Comparison of ENCODE assay signal across 18 cellular contexts in genomic region chr1:15174615-15174983, GRCh38. TPM values are rescaled to one million over a fixed set of nuclear protein-coding genes. Genes with fewer than 3 reads are reported as not detected.
A peak's percentile ranks its signal among the peaks of the same experiment; 100 is the strongest.
DNase-seq lines count a peak whose midpoint lies in the region; ATAC-seq, FAIRE-seq and TF ChIP-seq lines count a peak whose summit lies in the region.
"Had no signal": no experiment of that assay in that cellular context is flagged by ENCODE, and none has a peak within 500 bp of the region (broad histone marks: within the 10 kb centered on the region; RNA-seq: fewer than 3 reads in every experiment).

No MANE protein-coding gene starts in this region.

- peak overlapping the region; percentile 32 for H3K4me2 ChIP-seq in MM.1S (ENCODE audit: low read depth, low read length)

- H3K27ac ChIP-seq in MM.1S (ENCODE audit: low read length) (peak overlapping the region; percentile 76; the same call in 1 of the 2 replicates), body of pancreas (peak overlapping the region in 3 of 4 donors; percentile 69 to 95 (median 79)), kidney (ENCODE audit: low read depth in 2 of 2, low read length in 2 of 2) (peak overlapping the region; percentile 71 to 78)

- no peaks in the 10 kb centered on the region for H3K36me3 Mint-ChIP-seq in stimulated activated effector memory CD8-positive, alpha-beta T cell treated with anti-CD3 and anti-CD28 coated beads, Interleukin-12 subunit alpha, Interleukin-12 subunit beta, amount 100 ng/mL, for 72 hours
- H3K36me3 Mint-ChIP-seq: CD8-positive, alpha-beta T cell had no signal

- DNase-seq in NCI-H526 treated with DMSO at 0.1 percent for 48 hours (lab: John Stamatoyannopoulos, UW) (peak; percentile 86), NCI-H526 (lab: John Stamatoyannopoulos, UW) (no peak), MM.1S (no peak), body of pancreas (no peak), kidney (no peak), SW 1271 (lab: John Stamatoyannopoulos, UW) (no peak), posterior vena cava (ENCODE audit: low spot score) (no peak)
- DNase-seq in stimulated activated effector memory CD8-positive, alpha-beta T cell treated with anti-CD3 and anti-CD28 coated beads, Interleukin-12 subunit alpha, Interleukin-12 subunit beta, amount 100 ng/mL, for 72 hours (ENCODE audit: low spot score in 2 of 2): no peak
- DNase-seq: 8988T; CD8-positive, alpha-beta T cell; DND-41; KBM-7; NCI-H1417 treated with DMSO at 0.1 percent for 48 hours; NCI-H2029 treated with DMSO at 0.1 percent for 48 hours; SHP77 treated with DMSO at 0.1 percent for 48 hours had no signal

- H3K36me3 ChIP-seq in MM.1S (replicated peaks; ENCODE audit: insufficient read depth, low read length) (no peaks in the 10 kb centered on the region), body of pancreas (replicated peaks in 1 of 2; ENCODE audit: insufficient read depth in 1 of 2, low read depth in 2 of 2) (no peaks in the 10 kb centered on the region), kidney (ENCODE audit: control insufficient read depth in 1 of 2, insufficient read depth in 2 of 2, low read length in 2 of 2) (no peaks in the 10 kb centered on the region)
- H3K36me3 ChIP-seq: HAP-1 had no signal

- no peak overlapping the region for H3K4me3 Mint-ChIP-seq in stimulated activated effector memory CD8-positive, alpha-beta T cell treated with anti-CD3 and anti-CD28 coated beads, Interleukin-12 subunit alpha, Interleukin-12 subunit beta, amount 100 ng/mL, for 72 hours
- H3K4me3 Mint-ChIP-seq: CD8-positive, alpha-beta T cell had no signal

- H2AFZ ChIP-seq in MM.1S (ENCODE audit: low read length): no peak overlapping the region

- no peak for ATAC-seq in body of pancreas
- no peak for ATAC-seq in stimulated activated effector memory CD8-positive, alpha-beta T cell treated with anti-CD3 and anti-CD28 coated beads, Interleukin-12 subunit alpha, Interleukin-12 subunit beta, amount 100 ng/mL, for 72 hours
- ATAC-seq: CD8-positive, alpha-beta T cell had no signal

- H4K20me1 ChIP-seq in MM.1S (ENCODE audit: insufficient read depth, low read length): no peaks in the 10 kb centered on the region

- no peak overlapping the region for H3K4me3 ChIP-seq in MM.1S (ENCODE audit: low read length)
- H3K4me3 ChIP-seq in body of pancreas: no peak overlapping the region
- H3K4me3 ChIP-seq in kidney (ENCODE audit: low read length in 2 of 2): no peak overlapping the region
- H3K4me3 ChIP-seq: HAP-1 had no signal

- H3F3A ChIP-seq in MM.1S (ENCODE audit: insufficient read depth, low read length): peaks cover 41% of the 10 kb centered on the region

- H3K9ac ChIP-seq in MM.1S (ENCODE audit: low read length) (peak overlapping the region; percentile 23; the same call in 1 of the 2 replicates), kidney (ENCODE audit: low read length in 2 of 2) (peak overlapping the region in 1 of 2 donors; percentile 17)

- TF ChIP-seq POLR2A in body of pancreas (IDR thresholded peaks at IDR 0.05): no peak

- WGBS in body of pancreas, 2 donors: 29 to 37% methylated on average over 3 of the region's 3 CpGs

- intact Hi-C loops in body of pancreas (cut with DNase I): no loop called here
- intact Hi-C loops in kidney (cut with DNase I): no loop called here
- intact Hi-C loops in posterior vena cava (cut with DNase I): no loop called here

- H3K4me1 ChIP-seq in MM.1S (ENCODE audit: low read length) (peaks cover 71% of the 10 kb centered on the region), body of pancreas (peaks cover 94% of the 10 kb centered on the region), kidney (ENCODE audit: control insufficient read depth in 1 of 2, insufficient read depth in 1 of 2, low read depth in 1 of 2, low read length in 2 of 2) (peaks cover 45 to 49% of the 10 kb centered on the region in 2 donors)
- H3K4me1 ChIP-seq: HAP-1 had no signal

- no peaks in the 10 kb centered on the region for H3K4me1 Mint-ChIP-seq in stimulated activated effector memory CD8-positive, alpha-beta T cell treated with anti-CD3 and anti-CD28 coated beads, Interleukin-12 subunit alpha, Interleukin-12 subunit beta, amount 100 ng/mL, for 72 hours

- no peaks in the 10 kb centered on the region for H3K9me3 Mint-ChIP-seq in stimulated activated effector memory CD8-positive, alpha-beta T cell treated with anti-CD3 and anti-CD28 coated beads, Interleukin-12 subunit alpha, Interleukin-12 subunit beta, amount 100 ng/mL, for 72 hours
- H3K9me3 Mint-ChIP-seq: CD8-positive, alpha-beta T cell had no signal

- H3K27me3 ChIP-seq in MM.1S (replicated peaks; ENCODE audit: insufficient read depth, low read length) (no peaks in the 10 kb centered on the region), body of pancreas (no peaks in the 10 kb centered on the region)

- TF ChIP-seq CTCF in MM.1S (IDR thresholded peaks at IDR 0.05; ENCODE audit: low read length): no peak
- TF ChIP-seq CTCF in body of pancreas (IDR thresholded peaks at IDR 0.05): no peak
- TF ChIP-seq CTCF in kidney (IDR thresholded peaks at IDR 0.05; ENCODE audit: borderline replicate concordance, extremely low read depth, insufficient read depth): no peak

- H3K9me2 ChIP-seq in MM.1S (replicated peaks; ENCODE audit: insufficient read depth, low read length): no peaks in the 10 kb centered on the region

- no peak overlapping the region for H3K27ac Mint-ChIP-seq in stimulated activated effector memory CD8-positive, alpha-beta T cell treated with anti-CD3 and anti-CD28 coated beads, Interleukin-12 subunit alpha, Interleukin-12 subunit beta, amount 100 ng/mL, for 72 hours
- H3K27ac Mint-ChIP-seq: CD8-positive, alpha-beta T cell had no signal

- H3K9me3 ChIP-seq in MM.1S (replicated peaks; ENCODE audit: insufficient read depth, low read length): no peaks in the 10 kb centered on the region
- H3K9me3 ChIP-seq in body of pancreas: no peaks in the 10 kb centered on the region
- H3K9me3 ChIP-seq in kidney (ENCODE audit: control insufficient read depth in 1 of 2, low read length in 2 of 2): no peaks in the 10 kb centered on the region
- H3K9me3 ChIP-seq: HAP-1 had no signal

- FAIRE-seq in kidney (lab: Jason Lieb, UNC): no peak
- FAIRE-seq: D721Med, G401.6 had no signal

- H3K79me2 ChIP-seq in MM.1S (ENCODE audit: low read length): peaks cover 36% of the 10 kb centered on the region

RNA-seq across cellular contexts. Expression of gene TMEM51, which starts 21.1 kb away (rescaled TPM):
- total RNA-seq in body of pancreas (10 to 100 TPM; 26.5 to 36.9 TPM), kidney (48.4 TPM), posterior vena cava (1 to 10 TPM; 4.3 to 6.4 TPM)
- 38.1 TPM for polyA plus RNA-seq in kidney (ENCODE audit: insufficient read depth, low read depth, low replicate concordance)
- total RNA-seq: CD8-positive, alpha-beta T cell had no signal
